In genomic region chr21:36966846-36967657, GRCh38 we compare ENCODE assay signal across 8 cellular contexts. TPM values are rescaled to one million over a fixed set of nuclear protein-coding genes. Genes with fewer than 3 reads are reported as not detected.
DNase-seq lines count a peak whose midpoint lies in the region; ATAC-seq and TF ChIP-seq lines count a peak whose summit lies in the region.

No MANE protein-coding gene starts in this region.

- H3K36me3 Mint-ChIP-seq in activated T-helper 2 cell treated with anti-CD3 and anti-CD28 coated beads, Interferon-gamma antibody, Interleukin-2, Interleukin-4, amounts not matched to agents 10 μg/mL and 5 μg/mL and 100 μg/mL, durations not matched to agents 14 hours and 24 hours and 36 hours (ENCODE audit: low read depth), result peaks cover 5% of the 10 kb centered on the region
- no peaks in the 10 kb centered on the region for H3K36me3 Mint-ChIP-seq in stimulated activated naive B cell treated with anti-CD40 and anti-IgM and Interleukin-4, amounts not matched to agents 10 μg/mL and 1 μg/mL and 100 μg/mL, for 72 hours

- H3K4me2 ChIP-seq in BLaER1, result peak overlapping the region; percentile 79

- H3K4me1 ChIP-seq in BLaER1, result peaks cover 19% of the 10 kb centered on the region

- no peaks in the 10 kb centered on the region for H3K36me3 ChIP-seq in BLaER1

- CTCF ChIA-PET in HEK293T (lab: Yijun Ruan, JAX), result interaction anchor here (0.6 to 1.7 kb wide), 3 partner anchors 10 to 414 kb away, joined by 3 read pairs; no protein-coding TSS in a partner anchor

- peak; percentile 5 for DNase-seq in HT1080 (ENCODE audit: low read depth)
- DNase-seq in activated T-helper 2 cell treated with anti-CD3 and anti-CD28 coated beads, Interferon-gamma antibody, Interleukin-2, Interleukin-4, amounts not matched to agents 10 μg/mL and 5 μg/mL and 100 μg/mL, durations not matched to agents 14 hours and 24 hours and 36 hours (ENCODE audit: low spot score), result no peak
- no peak for DNase-seq in stimulated activated naive B cell treated with anti-CD40 and anti-IgM and Interleukin-4, amounts not matched to agents 10 μg/mL and 1 μg/mL and 100 μg/mL, for 72 hours
- no peak for DNase-seq in occipital lobe (lab: John Stamatoyannopoulos, UW)
- DNase-seq in HEK293T (ENCODE audit: extremely low spot score), result no peak

- H3K9me3 Mint-ChIP-seq in activated T-helper 2 cell treated with anti-CD3 and anti-CD28 coated beads, Interferon-gamma antibody, Interleukin-2, Interleukin-4, amounts not matched to agents 10 μg/mL and 5 μg/mL and 100 μg/mL, durations not matched to agents 14 hours and 24 hours and 36 hours, result no peaks in the 10 kb centered on the region
- H3K9me3 Mint-ChIP-seq in stimulated activated naive B cell treated with anti-CD40 and anti-IgM and Interleukin-4, amounts not matched to agents 10 μg/mL and 1 μg/mL and 100 μg/mL, for 72 hours, result no peaks in the 10 kb centered on the region

- H3K27me3 Mint-ChIP-seq in activated T-helper 2 cell treated with anti-CD3 and anti-CD28 coated beads, Interferon-gamma antibody, Interleukin-2, Interleukin-4, amounts not matched to agents 10 μg/mL and 5 μg/mL and 100 μg/mL, durations not matched to agents 14 hours and 24 hours and 36 hours (ENCODE audit: low read depth), result no peaks in the 10 kb centered on the region
- H3K27me3 Mint-ChIP-seq in stimulated activated naive B cell treated with anti-CD40 and anti-IgM and Interleukin-4, amounts not matched to agents 10 μg/mL and 1 μg/mL and 100 μg/mL, for 72 hours, result no peaks in the 10 kb centered on the region

- H3K4me1 Mint-ChIP-seq in activated T-helper 2 cell treated with anti-CD3 and anti-CD28 coated beads, Interferon-gamma antibody, Interleukin-2, Interleukin-4, amounts not matched to agents 10 μg/mL and 5 μg/mL and 100 μg/mL, durations not matched to agents 14 hours and 24 hours and 36 hours (ENCODE audit: low read depth), result peaks cover 20% of the 10 kb centered on the region
- peaks cover 14 to 32% of the 10 kb centered on the region in 2 donors for H3K4me1 Mint-ChIP-seq in stimulated activated naive B cell treated with anti-CD40 and anti-IgM and Interleukin-4, amounts not matched to agents 10 μg/mL and 1 μg/mL and 100 μg/mL, for 72 hours

- peak; percentile 8 for ATAC-seq in GM19395 (IDR thresholded peaks at IDR 0.05; ENCODE audit: unreplicated experiment)
- ATAC-seq in stimulated activated naive B cell treated with anti-CD40 and anti-IgM and Interleukin-4, amounts not matched to agents 10 μg/mL and 1 μg/mL and 100 μg/mL, for 72 hours (replicated peaks), result peak in 1 of 2 donors; percentile 29

- H3K9me3 ChIP-seq in BLaER1, result no peaks in the 10 kb centered on the region
- H3K9me3 ChIP-seq in iPS-18c (ENCODE audit: control insufficient read depth, insufficient read depth, low read length), result peaks cover 3% of the 10 kb centered on the region

- H3K4me3 ChIP-seq in BLaER1 (peak overlapping the region; percentile 87), iPS-18c (ENCODE audit: insufficient read depth, low read depth, low read length) (peak overlapping the region; percentile 53)

- H3K4me3 Mint-ChIP-seq in activated T-helper 2 cell treated with anti-CD3 and anti-CD28 coated beads, Interferon-gamma antibody, Interleukin-2, Interleukin-4, amounts not matched to agents 10 μg/mL and 5 μg/mL and 100 μg/mL, durations not matched to agents 14 hours and 24 hours and 36 hours (ENCODE audit: low read depth), result peak overlapping the region; percentile 72
- peak overlapping the region; percentile 73 to 83 for H3K4me3 Mint-ChIP-seq in stimulated activated naive B cell treated with anti-CD40 and anti-IgM and Interleukin-4, amounts not matched to agents 10 μg/mL and 1 μg/mL and 100 μg/mL, for 72 hours

- peak overlapping the region; percentile 67 for H3K9ac ChIP-seq in BLaER1

- no peaks in the 10 kb centered on the region for H3K27me3 ChIP-seq in BLaER1

- POLR2A ChIA-PET in HEK293T (lab: Yijun Ruan, JAX), result interaction anchor here (0.6 to 1.3 kb wide), 4 partner anchors 9 to 29 kb away, joined by 3 read pairs; no protein-coding TSS in a partner anchor

- intact Hi-C loops in activated T-helper 2 cell treated with anti-CD3 and anti-CD28 coated beads, Interferon-gamma antibody, Interleukin-2, Interleukin-4, amounts not matched to agents 10 μg/mL and 5 μg/mL and 100 μg/mL, durations not matched to agents 14 hours and 24 hours and 36 hours (cut with micrococcal nuclease), result loop anchor here (1.0 to 10.0 kb wide), 4 partner anchors 40 to 598 kb away; partner anchors contain the start of gene RIPPLY3

- H4K20me1 ChIP-seq in BLaER1, result no peaks in the 10 kb centered on the region

- H3K27ac ChIP-seq in BLaER1, result peak overlapping the region; percentile 36; the same call in 1 of the 2 replicates

- H3K27ac Mint-ChIP-seq in activated T-helper 2 cell treated with anti-CD3 and anti-CD28 coated beads, Interferon-gamma antibody, Interleukin-2, Interleukin-4, amounts not matched to agents 10 μg/mL and 5 μg/mL and 100 μg/mL, durations not matched to agents 14 hours and 24 hours and 36 hours, result peak overlapping the region; percentile 65
- peak overlapping the region; percentile 59 for H3K27ac Mint-ChIP-seq in stimulated activated naive B cell treated with anti-CD40 and anti-IgM and Interleukin-4, amounts not matched to agents 10 μg/mL and 1 μg/mL and 100 μg/mL, for 72 hours

TF ChIP-seq in HEK293T, 16 proteins besides CTCF, POLR2A, EP300 and RAD21:
- TF ChIP-seq FOXK2 (IDR thresholded peaks at IDR 0.05) (no peak), L3MBTL2 (conservative IDR thresholded peaks at IDR 0.05) (no peak), SP1 (IDR thresholded peaks at IDR 0.05) (no peak), ARNT (IDR thresholded peaks at IDR 0.05) (no peak), HDGF (IDR thresholded peaks at IDR 0.05; ENCODE audit: borderline replicate concordance) (no peak)

RNA-seq across cellular contexts. Expression of gene HLCS, which starts 0.6 kb away (rescaled TPM):
- 19.5 and 24.4 TPM in 2 replicates for total RNA-seq in HT1080 (2014; rRNA removed; shearing (Covaris generic))
- 13.7 and 16.1 TPM in 2 replicates for polyA plus RNA-seq in HT1080 (2015; cell fraction: cytosol; rRNA removed)
- polyA plus RNA-seq in HT1080 (2015; cell fraction: nucleus; rRNA removed), result 27.0 and 30.8 TPM in 2 replicates
- total RNA-seq in activated T-helper 2 cell treated with anti-CD3 and anti-CD28 coated beads, Interferon-gamma antibody, Interleukin-2, Interleukin-4, amounts not matched to agents 10 μg/mL and 5 μg/mL and 100 μg/mL, durations not matched to agents 14 hours and 24 hours and 36 hours, result 17.2 and 18.7 TPM in 2 replicates
- total RNA-seq in occipital lobe, result 28.1 TPM

RNA-seq across cellular contexts. Expression of gene RIPPLY3, which starts 39.5 kb away (rescaled TPM):
- total RNA-seq in HT1080 (2014; rRNA removed; shearing (Covaris generic)), result not detected in 2 replicates
- polyA plus RNA-seq in HT1080 (2015; cell fraction: cytosol; rRNA removed), result not detected in 2 replicates
- not detected in 2 replicates for polyA plus RNA-seq in HT1080 (2015; cell fraction: nucleus; rRNA removed)
- total RNA-seq in activated T-helper 2 cell treated with anti-CD3 and anti-CD28 coated beads, Interferon-gamma antibody, Interleukin-2, Interleukin-4, amounts not matched to agents 10 μg/mL and 5 μg/mL and 100 μg/mL, durations not matched to agents 14 hours and 24 hours and 36 hours, result 0.21 TPM in 1 of 2 replicates, not detected in the other
- not detected for total RNA-seq in occipital lobe
